Comparison of ENCODE assay signal across 19 cellular contexts in genomic region chr12:41968661-41969060, GRCh38.
DNase-seq lines count a peak whose midpoint lies in the region; ATAC-seq and TF ChIP-seq lines count a peak whose summit lies in the region.
"Had no signal": no experiment of that assay in that cellular context is flagged by ENCODE, and none has a peak within 500 bp of the region (broad histone marks: within the 10 kb centered on the region; RNA-seq: fewer than 3 reads in every experiment).

No MANE protein-coding gene starts in this region.

- H3K9me2 ChIP-seq in SK-N-SH, result no peaks in the 10 kb centered on the region

- H3K4me1 Mint-ChIP-seq in neural progenitor cell, result peaks cover 41% of the 10 kb centered on the region

- H3K27ac Mint-ChIP-seq in neural progenitor cell, result no peak overlapping the region
- H3K27ac Mint-ChIP-seq: CD8-positive, alpha-beta T cell had no signal

- no peak overlapping the region for H3K4me3 ChIP-seq in HUES48 (ENCODE audit: low read depth, low read length)
- H3K4me3 ChIP-seq in SK-N-SH (ENCODE audit: low read depth in 2 of 2, low read length in 1 of 2), result no peak overlapping the region
- no peak overlapping the region for H3K4me3 ChIP-seq in neural progenitor cell
- H3K4me3 ChIP-seq: GM12878, K562, SJCRH30 had no signal

- TF ChIP-seq CTCF in SK-N-SH (IDR thresholded peaks at IDR 0.05) (no peak), neural progenitor cell (IDR thresholded peaks at IDR 0.05) (no peak)

- no peaks in the 10 kb centered on the region for H3K79me2 ChIP-seq in SK-N-SH (ENCODE audit: insufficient read depth)
- no peaks in the 10 kb centered on the region for H3K79me2 ChIP-seq in neural progenitor cell (ENCODE audit: low read depth)

- TF ChIP-seq RAD21 in SK-N-SH (IDR thresholded peaks at IDR 0.05; ENCODE audit: low read length), result no peak

- peaks cover 18% of the 10 kb centered on the region for H3K4me1 ChIP-seq in HUES48 (ENCODE audit: control insufficient read depth, insufficient read depth, low read length)
- no peaks in the 10 kb centered on the region; a peak in 2 of 4 replicates for H3K4me1 ChIP-seq in SK-N-SH (ENCODE audit: control insufficient read depth in 1 of 2, insufficient read depth in 2 of 2, low read depth in 1 of 2, low read length in 1 of 2)
- H3K4me1 ChIP-seq in neural progenitor cell, result peaks cover 38% of the 10 kb centered on the region
- H3K4me1 ChIP-seq: SJCRH30 had no signal

- no peaks in the 10 kb centered on the region for H3F3A ChIP-seq in SK-N-SH (replicated peaks; ENCODE audit: insufficient read depth)
- peaks cover 31% of the 10 kb centered on the region for H3F3A ChIP-seq in neural progenitor cell (ENCODE audit: low read depth)

- CTCF ChIA-PET in SK-N-SH (lab: Yijun Ruan, JAX), result interaction anchor here (1.0 to 1.7 kb wide), 2 partner anchors 29 to 55 kb away, joined by 3 to 4 read pairs; no protein-coding TSS in a partner anchor

- H3K27ac ChIP-seq in HUES48 (ENCODE audit: low read depth, low read length), result peak overlapping the region; percentile 86
- H3K27ac ChIP-seq in SK-N-SH (ENCODE audit: low read depth in 2 of 2, low read length in 1 of 2), result peak overlapping the region in 1 of 2 experiments; percentile 81; a peak in 1 of 4 replicates
- H3K27ac ChIP-seq in neural progenitor cell, result no peak overlapping the region
- H3K27ac ChIP-seq: SJCRH30 had no signal

- DNase-seq in SK-N-SH (no peak), iris pigment epithelial cell (ENCODE audit: low read depth) (peak; percentile 3), neural progenitor cell (ENCODE audit: low spot score) (no peak), NCI-H2107 treated with DMSO at 0.1 percent for 48 hours (lab: John Stamatoyannopoulos, UW; ENCODE audit: unreplicated experiment) (no peak)
- DNase-seq: AML-193; C1 segment of cervical spinal cord; CD8-positive, alpha-beta T cell; DND-41; GOT3; NCI-H1436 treated with DMSO at 0.1 percent for 48 hours; NCI-H1930 had no signal

- no peak overlapping the region for H3K4me3 Mint-ChIP-seq in neural progenitor cell
- H3K4me3 Mint-ChIP-seq: CD8-positive, alpha-beta T cell had no signal

- H3K9ac ChIP-seq in HUES48 (ENCODE audit: low read depth, low read length) (no peak overlapping the region), SK-N-SH (no peak overlapping the region), neural progenitor cell (no peak overlapping the region)

- H3K36me3 ChIP-seq in HUES48 (ENCODE audit: control insufficient read depth, insufficient read depth, low read length) (no peaks in the 10 kb centered on the region), SK-N-SH (replicated peaks in 1 of 2; ENCODE audit: control insufficient read depth in 1 of 2, insufficient read depth in 2 of 2, low read length in 1 of 2) (no peaks in the 10 kb centered on the region), neural progenitor cell (no peaks in the 10 kb centered on the region)
- H3K36me3 ChIP-seq: SJCRH30 had no signal

- TF ChIP-seq EP300 in SK-N-SH (IDR thresholded peaks at IDR 0.05; ENCODE audit: borderline replicate concordance in 1 of 2, low read depth in 1 of 2, low read length in 1 of 2), result no peak

- peaks cover 7% of the 10 kb centered on the region for H3K27me3 Mint-ChIP-seq in neural progenitor cell (ENCODE audit: insufficient read depth, low read depth)

- H3K9me3 ChIP-seq in HUES48 (ENCODE audit: control insufficient read depth, insufficient read depth, low read length) (no peaks in the 10 kb centered on the region), SK-N-SH (no peaks in the 10 kb centered on the region), neural progenitor cell (ENCODE audit: low read depth) (no peaks in the 10 kb centered on the region)
- H3K9me3 ChIP-seq: SJCRH30 had no signal

- H4K20me1 ChIP-seq in SK-N-SH (ENCODE audit: insufficient read depth) (no peaks in the 10 kb centered on the region), neural progenitor cell (ENCODE audit: low read depth) (no peaks in the 10 kb centered on the region)

- ATAC-seq in GM18498 (IDR thresholded peaks at IDR 0.05; ENCODE audit: unreplicated experiment), result no peak
- no peak for ATAC-seq in HG02798 (IDR thresholded peaks at IDR 0.05; ENCODE audit: poor library complexity, unreplicated experiment)
- ATAC-seq: CD8-positive, alpha-beta T cell; GM12878; HCT116; HepG2; K562 had no signal

- POLR2A ChIA-PET in SK-N-SH (lab: Yijun Ruan, JAX), result interaction anchor here (0.7 kb wide), 1 partner anchor 1280 kb away, joined by 3 read pairs; no protein-coding TSS in a partner anchor

- no peak overlapping the region for H2AFZ ChIP-seq in SK-N-SH (ENCODE audit: low read depth)
- H2AFZ ChIP-seq in neural progenitor cell (replicated peaks), result no peak overlapping the region

- H3K27me3 ChIP-seq in HUES48 (ENCODE audit: control insufficient read depth, insufficient read depth, low read length), result no peaks in the 10 kb centered on the region
- no peaks in the 10 kb centered on the region for H3K27me3 ChIP-seq in SK-N-SH (ENCODE audit: insufficient read depth)
- H3K27me3 ChIP-seq in neural progenitor cell, result no peaks in the 10 kb centered on the region
- H3K27me3 ChIP-seq: SJCRH30 had no signal

- H3K36me3 Mint-ChIP-seq in neural progenitor cell, result peaks cover 3% of the 10 kb centered on the region
- H3K36me3 Mint-ChIP-seq: CD8-positive, alpha-beta T cell had no signal

- H3K4me2 ChIP-seq in SK-N-SH, result no peak overlapping the region
- peak overlapping the region; percentile 32 for H3K4me2 ChIP-seq in neural progenitor cell

- peaks cover 5% of the 10 kb centered on the region for H3K9me3 Mint-ChIP-seq in neural progenitor cell
- H3K9me3 Mint-ChIP-seq: CD8-positive, alpha-beta T cell had no signal

TF ChIP-seq in SK-N-SH, 30 proteins besides CTCF, POLR2A, EP300 and RAD21 (continues in another document):
- no peak for TF ChIP-seq USF2 (IDR thresholded peaks at IDR 0.05; ENCODE audit: borderline replicate concordance, low read depth, low read length)
- TF ChIP-seq EZH2phosphoT487 (IDR thresholded peaks at IDR 0.05; ENCODE audit: borderline replicate concordance, low read depth), result no peak
- no peak for TF ChIP-seq NRF1 (IDR thresholded peaks at IDR 0.05; ENCODE audit: low read depth, low read length)
- no peak for TF ChIP-seq GABPA (IDR thresholded peaks at IDR 0.05; ENCODE audit: low read depth)
- no peak for TF ChIP-seq NFIC (IDR thresholded peaks at IDR 0.05; ENCODE audit: borderline replicate concordance)
- no peak for TF ChIP-seq TAF1 (IDR thresholded peaks at IDR 0.05; ENCODE audit: borderline replicate concordance, low read depth, low read length)
- peak; percentile 54; the same call in 1 of the 2 replicates for TF ChIP-seq TCF12 (IDR thresholded peaks at IDR 0.05)
- no peak for TF ChIP-seq FOSL2 (IDR thresholded peaks at IDR 0.05; ENCODE audit: borderline replicate concordance, low read depth)
- TF ChIP-seq REST (IDR thresholded peaks at IDR 0.05; ENCODE audit: low read depth, low read length), result no peak
- peak; percentile 28; the same call in 1 of the 2 replicates for TF ChIP-seq PBX3 (IDR thresholded peaks at IDR 0.05)
- TF ChIP-seq JUND (IDR thresholded peaks at IDR 0.05), result peak; percentile 61
- no peak for TF ChIP-seq IRF3 (IDR thresholded peaks at IDR 0.05; ENCODE audit: low read depth, low read length)
